ENCODE assay signal across 11 cellular contexts in genomic region chr13:40318366-40318765, GRCh38.
DNase-seq lines count a peak whose midpoint lies in the region; ATAC-seq and TF ChIP-seq lines count a peak whose summit lies in the region.
"Had no signal": no experiment of that assay in that cellular context is flagged by ENCODE, and none has a peak within 500 bp of the region (broad histone marks: within the 10 kb centered on the region; RNA-seq: fewer than 3 reads in every experiment).

No MANE protein-coding gene starts in this region.

- peaks cover 11 to 17% of the 10 kb centered on the region in 2 donors for H3K4me1 ChIP-seq in gastrocnemius medialis
- H3K4me1 ChIP-seq: SJSA1 had no signal

- ATAC-seq in gastrocnemius medialis (peak; percentile 79 to 81), GM18517 (IDR thresholded peaks at IDR 0.05; ENCODE audit: unreplicated experiment) (no peak)

- H3K4me3 ChIP-seq in fibroblast of pulmonary artery (replicated peaks; ENCODE audit: low read depth, low read length) (no peak overlapping the region), gastrocnemius medialis (no peak overlapping the region)
- H3K4me3 ChIP-seq: SJSA1, smooth muscle cell had no signal

- DNase-seq in NCI-H748 (lab: John Stamatoyannopoulos, UW; ENCODE audit: unreplicated experiment): peak; percentile 39
- no peak for DNase-seq in NCI-H748 treated with DMSO at 0.1 percent for 48 hours (lab: John Stamatoyannopoulos, UW)
- DNase-seq in NCI-H524 treated with DMSO at 0.1 percent for 48 hours (lab: John Stamatoyannopoulos, UW): peak; percentile 78
- DNase-seq in fibroblast of pulmonary artery (ENCODE audit: low read depth): peak; percentile 34
- peak; percentile 82 to 86 for DNase-seq in gastrocnemius medialis
- DNase-seq in NCI-H446 treated with DMSO at 0.1 percent for 48 hours (lab: John Stamatoyannopoulos, UW): no peak
- DNase-seq in foreskin melanocyte: no peak
- DNase-seq: stimulated activated naive B cell treated with anti-CD40 and anti-IgM and Interleukin-4, amounts not matched to agents 10 μg/mL and 1 μg/mL and 100 μg/mL, for 72 hours had no signal

- no peaks in the 10 kb centered on the region for H3K27me3 ChIP-seq in gastrocnemius medialis
- H3K27me3 ChIP-seq: SJSA1 had no signal

- H3K27ac ChIP-seq in gastrocnemius medialis: peak overlapping the region in 3 of 4 donors; percentile 3 to 49 (median 24)
- H3K27ac ChIP-seq: SJSA1 had no signal

- no peaks in the 10 kb centered on the region for H3K9me3 ChIP-seq in gastrocnemius medialis
- H3K9me3 ChIP-seq: SJSA1 had no signal

- intact Hi-C loops in gastrocnemius medialis (cut with DNase I; ENCODE audit: low total_unique reads): no loop called here

- TF ChIP-seq CTCF in fibroblast of pulmonary artery (IDR thresholded peaks at IDR 0.05; ENCODE audit: low read length, missing control alignments) (no peak), gastrocnemius medialis (IDR thresholded peaks at IDR 0.05 in 4 of 5, conservative IDR thresholded peaks at IDR 0.05 in 1 of 5) (no peak)

- no peaks in the 10 kb centered on the region for H3K36me3 ChIP-seq in gastrocnemius medialis
- H3K36me3 ChIP-seq: SJSA1 had no signal

- no peak for TF ChIP-seq POLR2A in gastrocnemius medialis (IDR thresholded peaks at IDR 0.05)

- in situ Hi-C loops in gastrocnemius medialis (cut with MboI; ENCODE audit: low sequenced_read_pairs in 4 of 4): loop anchor here in 1 of 4 donors (25.0 kb wide), 1 partner anchor 256 kb away; no protein-coding TSS in a partner anchor

Comparison
In these comparisons a context has a peak if more than half of its experiments do, and no peak if none do; other contexts are left out.
1. DNase-seq: peak in NCI-H748 (single experiment), NCI-H524 treated with DMSO at 0.1 percent for 48 hours (single experiment), fibroblast of pulmonary artery (single experiment) and gastrocnemius medialis (2 of 2); none in NCI-H748 treated with DMSO at 0.1 percent for 48 hours (single experiment), NCI-H446 treated with DMSO at 0.1 percent for 48 hours (single experiment) and foreskin melanocyte (single experiment).